ENCODE assay signal across 15 cellular contexts in genomic region chr3:153959321-153959717, GRCh38.
DNase-seq lines count a peak whose midpoint lies in the region; ATAC-seq and TF ChIP-seq lines count a peak whose summit lies in the region.
"Had no signal": no experiment of that assay in that cellular context is flagged by ENCODE, and none has a peak within 500 bp of the region (broad histone marks: within the 10 kb centered on the region; RNA-seq: fewer than 3 reads in every experiment).

No MANE protein-coding gene starts in this region.

- no peaks in the 10 kb centered on the region for H3K79me2 ChIP-seq in mammary epithelial cell (ENCODE audit: insufficient read depth, low read length)

- no peaks in the 10 kb centered on the region for H3K9me3 Mint-ChIP-seq in nephron
- H3K9me3 Mint-ChIP-seq: CD4-positive, alpha-beta T cell; GM23338 had no signal

- H3K4me3 Mint-ChIP-seq in nephron, result no peak overlapping the region
- H3K4me3 Mint-ChIP-seq: CD4-positive, alpha-beta T cell; GM23338 had no signal

- no peak for TF ChIP-seq CTCF in breast epithelium (IDR thresholded peaks at IDR 0.05)
- no peak for TF ChIP-seq CTCF in mammary epithelial cell (conservative IDR thresholded peaks at IDR 0.05 in 1 of 2, IDR thresholded peaks at IDR 0.05 in 1 of 2; ENCODE audit: extremely low read depth in 1 of 2, insufficient read depth in 1 of 2, low read depth in 1 of 2, low read length in 2 of 2)
- no peak for TF ChIP-seq CTCF in nephron (IDR thresholded peaks at IDR 0.05; ENCODE audit: unreplicated experiment in 3 of 3)

- BruUV-seq in mammary epithelial cell (replicated peaks; lab: Mats Ljungman, UMichigan), result no TSS peak

- intact Hi-C loops in breast epithelium (cut with DNase I; ENCODE audit: low total_unique reads), result no loop called here
- intact Hi-C loops in mammary epithelial cell (cut with micrococcal nuclease), result no loop called here

- H3K4me3 ChIP-seq in breast epithelium, result no peak overlapping the region
- H3K4me3 ChIP-seq in mammary epithelial cell (replicated peaks in 1 of 3; ENCODE audit: insufficient read depth in 1 of 3, low read depth in 2 of 3, low read length in 3 of 3), result no peak overlapping the region
- H3K4me3 ChIP-seq: A549, GM23338 had no signal

- H3K9ac ChIP-seq in mammary epithelial cell (ENCODE audit: insufficient read depth, low read length), result no peak overlapping the region

- WGBS in mammary epithelial cell (ENCODE audit: low coverage, missing lambda C conversion rate), result 0% methylated on average over 4 of the region's 4 CpGs

- no peak overlapping the region for H2AFZ ChIP-seq in mammary epithelial cell (ENCODE audit: low read depth, low read length)
- H2AFZ ChIP-seq: GM23338 had no signal

- no peaks in the 10 kb centered on the region for H3K36me3 ChIP-seq in breast epithelium
- no peaks in the 10 kb centered on the region for H3K36me3 ChIP-seq in mammary epithelial cell (ENCODE audit: insufficient read depth, low read length)

- H3K4me1 ChIP-seq in breast epithelium (no peaks in the 10 kb centered on the region), mammary epithelial cell (ENCODE audit: insufficient read depth, low read length) (no peaks in the 10 kb centered on the region)
- H3K4me1 ChIP-seq: A549, Caco-2 had no signal

- H3K27ac Mint-ChIP-seq in nephron, result peak overlapping the region in 2 of 3 experiments; percentile 66
- H3K27ac Mint-ChIP-seq: CD4-positive, alpha-beta T cell; GM23338 had no signal

- ATAC-seq in GM19397 (IDR thresholded peaks at IDR 0.05; ENCODE audit: unreplicated experiment), result no peak
- ATAC-seq: A549, GM23338 had no signal

- in situ Hi-C loops in mammary epithelial cell (cut with MboI; ENCODE audit: low sequenced_read_pairs in 2 of 2), result no loop called here

- no peak overlapping the region for H3K4me2 ChIP-seq in mammary epithelial cell (ENCODE audit: insufficient read depth, low read depth, low read length)
- H3K4me2 ChIP-seq: A549, GM23338 had no signal

- CTCF ChIA-PET in mammary epithelial cell (lab: Charles Lee; ENCODE audit: low non-redundant PET), result no interaction called here

- no peaks in the 10 kb centered on the region for H3K27me3 Mint-ChIP-seq in nephron (ENCODE audit: low read depth)

- TF ChIP-seq POLR2A in breast epithelium (IDR thresholded peaks at IDR 0.05), result no peak

- no peaks in the 10 kb centered on the region for H4K20me1 ChIP-seq in mammary epithelial cell (ENCODE audit: insufficient read depth, low read length)

- DNase-seq in breast epithelium (ENCODE audit: low spot score in 2 of 2) (no peak), mammary epithelial cell (no peak), fibroblast of the conjunctiva (ENCODE audit: low read depth) (peak; percentile 3), medulla oblongata (ENCODE audit: extremely low spot score) (no peak)
- no peak for DNase-seq in activated CD8-positive, alpha-beta memory T cell treated with anti-CD3 and anti-CD28 coated beads, Interleukin-2, amount 50 U/mL, for 4 hours
- DNase-seq: AML-193; Caco-2; CD4-positive, alpha-beta T cell; HCEC 1CT had no signal

- H3K27me3 ChIP-seq in breast epithelium (no peaks in the 10 kb centered on the region), mammary epithelial cell (ENCODE audit: insufficient read depth, low read length) (peaks cover 3% of the 10 kb centered on the region)

- dilution Hi-C loops in mammary epithelial cell (cut with HindIII; ENCODE audit: low sequenced_read_pairs), result no loop called here

- no peaks in the 10 kb centered on the region for H3K36me3 Mint-ChIP-seq in nephron (ENCODE audit: low read depth)

- H3K4me1 Mint-ChIP-seq in nephron, result peaks cover 32% of the 10 kb centered on the region

- H3K9me3 ChIP-seq in breast epithelium (no peaks in the 10 kb centered on the region), mammary epithelial cell (replicated peaks; ENCODE audit: insufficient read depth, low read length) (no peaks in the 10 kb centered on the region)
- H3K9me3 ChIP-seq: A549, Caco-2 had no signal

- peak overlapping the region; percentile 49 to 50 for H3K27ac ChIP-seq in breast epithelium
- no peak overlapping the region for H3K27ac ChIP-seq in mammary epithelial cell (ENCODE audit: insufficient read depth, low read depth, low read length)
- H3K27ac ChIP-seq: 22Rv1, A549, C4-2B had no signal
